ENCODE assay signal across 8 cellular contexts in the genomic region with DNA sequence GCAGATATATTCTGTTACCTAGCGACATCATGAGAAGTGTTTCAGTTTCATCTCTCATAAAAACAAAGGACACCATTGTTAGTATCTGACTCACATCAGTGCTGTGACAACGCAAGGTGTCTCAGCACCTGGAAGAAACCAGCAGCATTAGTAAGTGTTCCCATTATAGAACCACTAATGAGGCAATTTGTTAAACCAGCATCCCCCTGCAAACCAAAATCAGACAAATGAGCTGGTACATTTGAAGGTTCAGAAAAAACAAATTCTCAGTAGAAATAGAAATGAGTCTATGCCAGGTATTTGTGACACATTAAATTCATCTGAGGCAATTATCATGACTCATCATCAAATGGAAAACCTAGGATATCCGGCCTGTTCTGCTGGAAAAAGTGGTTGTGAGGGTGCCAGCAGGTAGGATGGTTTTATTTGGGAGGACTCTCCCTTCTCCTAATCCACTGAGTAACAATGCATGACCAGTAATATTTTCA.
DNase-seq lines count a peak whose midpoint lies in the region; ATAC-seq and TF ChIP-seq lines count a peak whose summit lies in the region.

No MANE protein-coding gene starts in this region.

- TF ChIP-seq CTCF in fibroblast of mammary gland (conservative IDR thresholded peaks at IDR 0.05; ENCODE audit: control insufficient read depth, insufficient read depth, low read depth, low read length) (no peak), right atrium auricular region (IDR thresholded peaks at IDR 0.05) (no peak)

- H3K4me3 ChIP-seq in fibroblast of mammary gland (ENCODE audit: control insufficient read depth, low read depth, low read length) (no peak overlapping the region), SJCRH30 (no peak overlapping the region), right atrium auricular region (no peak overlapping the region)

- H3K27me3 ChIP-seq in SJCRH30 (no peaks in the 10 kb centered on the region), right atrium auricular region (no peaks in the 10 kb centered on the region)

- DNase-seq in HPDE6-E6E7 (ENCODE audit: extremely low spot score) (peak; percentile 21), fibroblast of mammary gland (ENCODE audit: low read depth) (peak; percentile 28), SJCRH30 (no peak), ecto neural progenitor cell (ENCODE audit: low spot score) (no peak), right atrium auricular region (ENCODE audit: low spot score) (no peak)
- DNase-seq in activated effector memory CD4-positive, alpha-beta T cell treated with anti-CD3 and anti-CD28 coated beads, Interleukin-2, amount 50 U/mL, for 16 hours = no peak

- ATAC-seq in GM18867 (IDR thresholded peaks at IDR 0.05; ENCODE audit: unreplicated experiment) (peak; percentile 88), GM21737 (IDR thresholded peaks at IDR 0.05; ENCODE audit: unreplicated experiment) (peak; percentile 76)

- H3K4me1 ChIP-seq in SJCRH30 (peaks cover 38% of the 10 kb centered on the region), right atrium auricular region (no peaks in the 10 kb centered on the region)

- H3K27ac ChIP-seq in SJCRH30 (no peak overlapping the region), right atrium auricular region (no peak overlapping the region)

- H3K9me3 ChIP-seq in SJCRH30 (replicated peaks) = no peaks in the 10 kb centered on the region
- H3K9me3 ChIP-seq in right atrium auricular region = no peaks in the 10 kb centered on the region

- H3K36me3 ChIP-seq in SJCRH30 (no peaks in the 10 kb centered on the region), right atrium auricular region (no peaks in the 10 kb centered on the region)

Comparison
In these comparisons a context has a peak if more than half of its experiments do, and no peak if none do; other contexts are left out.
1. DNase-seq: peak in HPDE6-E6E7 (single experiment) and fibroblast of mammary gland (single experiment); none in SJCRH30 (0 of 2), ecto neural progenitor cell (single experiment), right atrium auricular region (single experiment) and activated effector memory CD4-positive, alpha-beta T cell treated with anti-CD3 and anti-CD28 coated beads, Interleukin-2, amount 50 U/mL, for 16 hours (single experiment).